In genomic region chr1:156885314-156885713, GRCh38 we compare ENCODE assay signal across 27 cellular contexts. TPM values are rescaled to one million over a fixed set of nuclear protein-coding genes. Genes with fewer than 3 reads are reported as not detected.
"Had no signal": no experiment of that assay in that cellular context is flagged by ENCODE, and none has a peak within 500 bp of the region (broad histone marks: within the 10 kb centered on the region; RNA-seq: fewer than 3 reads in every experiment).

No MANE protein-coding gene starts in this region.

- H3K4me1 ChIP-seq: ascending aorta, prostate gland had no signal

- DNase-seq: activated CD8-positive, alpha-beta memory T cell treated with anti-CD3 and anti-CD28 coated beads for 24 hours; activated CD8-positive, alpha-beta memory T cell treated with anti-CD3 and anti-CD28 coated beads, Interleukin-2, amount 50 U/mL, for 4 hours; activated T-cell treated with anti-CD3 and anti-CD28 coated beads, Interleukin-2, amount 50 U/mL, for 24 hours; adrenal gland; brain microvascular endothelial cell; caudate nucleus; effector memory CD4-positive, alpha-beta T cell; heart right ventricle; naive thymus-derived CD8-positive, alpha-beta T cell; ovary; stimulated activated CD4-positive, alpha-beta T cell treated with anti-CD3 and anti-CD28 coated beads, Interleukin-12 subunit alpha, Interleukin-12 subunit beta, amount 100 ng/mL, for 4 hours; stimulated activated naive CD8-positive, alpha-beta T cell treated with anti-CD3 and anti-CD28 coated beads, Interleukin-15, amount 100 ng/mL, for 72 hours; T-helper 1 cell; tibial artery had no signal

- H3K4me1 Mint-ChIP-seq: activated T-helper 17 cell treated with anti-CD3 and anti-CD28 coated beads, Interleukin-2, amount 50 U/mL, for 72 hours; stimulated activated naive CD8-positive, alpha-beta T cell treated with anti-CD3 and anti-CD28 coated beads, Interleukin-15, amount 100 ng/mL, for 72 hours had no signal

- H3K27ac Mint-ChIP-seq: activated T-cell treated with anti-CD3 and anti-CD28 coated beads, Interleukin-2, amount 50 U/mL, for 24 hours; stimulated activated naive CD8-positive, alpha-beta T cell treated with anti-CD3 and anti-CD28 coated beads, Interleukin-15, amount 100 ng/mL, for 72 hours had no signal

- H3K36me3 Mint-ChIP-seq: activated naive CD4-positive, alpha-beta T cell treated with anti-CD3 and anti-CD28 coated beads, Interleukin-2, amount 50 U/mL, for 72 hours; naive thymus-derived CD8-positive, alpha-beta T cell had no signal

- H3K9me3 Mint-ChIP-seq: activated naive CD4-positive, alpha-beta T cell treated with anti-CD3 and anti-CD28 coated beads, Interleukin-2, amount 50 U/mL, for 72 hours; activated T-cell treated with anti-CD3 and anti-CD28 coated beads, Interleukin-2, amount 50 U/mL, for 24 hours; activated T-helper 17 cell treated with anti-CD3 and anti-CD28 coated beads, Interleukin-2, amount 50 U/mL, for 72 hours; naive thymus-derived CD8-positive, alpha-beta T cell; stimulated activated naive CD8-positive, alpha-beta T cell treated with anti-CD3 and anti-CD28 coated beads, Interleukin-15, amount 100 ng/mL, for 72 hours had no signal

- H3K36me3 ChIP-seq: adrenal gland, ascending aorta, brain microvascular endothelial cell, heart right ventricle, neutrophil, ovary, prostate gland, tibial artery had no signal

- H3K9me3 ChIP-seq: adrenal gland, ascending aorta, heart right ventricle, neutrophil, ovary, prostate gland, tibial artery had no signal

- H3K4me3 Mint-ChIP-seq: activated T-cell treated with anti-CD3 and anti-CD28 coated beads, Interleukin-2, amount 50 U/mL, for 24 hours; activated T-helper 17 cell treated with anti-CD3 and anti-CD28 coated beads, Interleukin-2, amount 50 U/mL, for 72 hours; naive thymus-derived CD8-positive, alpha-beta T cell; stimulated activated naive CD8-positive, alpha-beta T cell treated with anti-CD3 and anti-CD28 coated beads, Interleukin-15, amount 100 ng/mL, for 72 hours had no signal

- H3K4me3 ChIP-seq: adrenal gland, ascending aorta, heart right ventricle, ovary, prostate gland, tibial artery had no signal

- H3K27ac ChIP-seq: adrenal gland, ascending aorta, brain microvascular endothelial cell, heart right ventricle, neutrophil, ovary, prostate gland, tibial artery had no signal

- H3K27me3 ChIP-seq: adrenal gland, ascending aorta, ovary had no signal

- FAIRE-seq: colon, keratinocyte, TTC549 had no signal

RNA-seq across cellular contexts. Expression of gene PEAR1, which starts 8.2 kb away (rescaled TPM):
- total RNA-seq: activated T-helper 17 cell treated with anti-CD3 and anti-CD28 coated beads, Interleukin-2, amount 50 U/mL, for 72 hours had no signal
- polyA plus RNA-seq: naive thymus-derived CD8-positive, alpha-beta T cell had no signal

RNA-seq across cellular contexts. Expression of gene NTRK1, which starts 24.6 kb away (rescaled TPM):
- total RNA-seq: ascending aorta; dermis microvascular lymphatic vessel endothelial cell; left lobe of liver; lung microvascular endothelial cell; naive thymus-derived CD8-positive, alpha-beta T cell had no signal

RNA-seq across cellular contexts. Expression of gene INSRR, which starts 26.4 kb away (rescaled TPM):
- total RNA-seq: dermis microvascular lymphatic vessel endothelial cell; left lobe of liver; lung microvascular endothelial cell; naive thymus-derived CD8-positive, alpha-beta T cell had no signal
- polyA plus RNA-seq: keratinocyte; naive thymus-derived CD8-positive, alpha-beta T cell had no signal

RNA-seq across cellular contexts. Expression of gene LRRC71, which starts 35.1 kb away (rescaled TPM):
- total RNA-seq: activated naive CD4-positive, alpha-beta T cell treated with anti-CD3 and anti-CD28 coated beads, Interleukin-2, amount 50 U/mL, for 72 hours; activated T-helper 17 cell treated with anti-CD3 and anti-CD28 coated beads, Interleukin-2, amount 50 U/mL, for 72 hours; ascending aorta; left lobe of liver; naive thymus-derived CD8-positive, alpha-beta T cell; skeletal muscle tissue had no signal
- polyA plus RNA-seq: keratinocyte; naive thymus-derived CD8-positive, alpha-beta T cell; urinary bladder had no signal
